In genomic region chr17:20300399-20301037, GRCh38 we compare ENCODE assay signal across 11 cellular contexts.
DNase-seq lines count a peak whose midpoint lies in the region; ATAC-seq and TF ChIP-seq lines count a peak whose summit lies in the region.
"Had no signal": no experiment of that assay in that cellular context is flagged by ENCODE, and none has a peak within 500 bp of the region (broad histone marks: within the 10 kb centered on the region; RNA-seq: fewer than 3 reads in every experiment).

No MANE protein-coding gene starts in this region.

- no peak for TF ChIP-seq CTCF in choroid plexus epithelial cell (conservative IDR thresholded peaks at IDR 0.05; ENCODE audit: low read depth, low read length)
- TF ChIP-seq CTCF in tibial nerve (IDR thresholded peaks at IDR 0.05) = no peak
- TF ChIP-seq CTCF in thyroid gland (IDR thresholded peaks at IDR 0.05) = no peak

- H3K4me3 ChIP-seq in choroid plexus epithelial cell (ENCODE audit: low read depth, low read length) (no peak overlapping the region), tibial nerve (no peak overlapping the region), thyroid gland (replicated peaks in 1 of 3) (no peak overlapping the region)

- H3K27me3 ChIP-seq in tibial nerve (no peaks in the 10 kb centered on the region), thyroid gland (no peaks in the 10 kb centered on the region)

- no peak for ATAC-seq in HG02623 (IDR thresholded peaks at IDR 0.05; ENCODE audit: unreplicated experiment)
- no peak for ATAC-seq in HG03039 (IDR thresholded peaks at IDR 0.05; ENCODE audit: unreplicated experiment)
- ATAC-seq: Panc1 had no signal

- H3K4me1 ChIP-seq in tibial nerve = peaks cover 0 to 8% (median 0%) of the 10 kb centered on the region in 4 donors
- H3K4me1 ChIP-seq in thyroid gland = no peaks in the 10 kb centered on the region

- DNase-seq in HK-2 (ENCODE audit: unreplicated experiment) (peak; percentile 25), choroid plexus epithelial cell (ENCODE audit: low read depth) (peak; percentile 55), mucosa of gallbladder (ENCODE audit: low spot score) (peak; percentile 33), tibial nerve (ENCODE audit: low spot score in 2 of 2) (no peak), thyroid gland (no peak)
- DNase-seq: immature natural killer cell, right cardiac atrium had no signal

- peak overlapping the region in 3 of 4 donors; percentile 6 to 65 (median 56) for H3K27ac ChIP-seq in tibial nerve
- H3K27ac ChIP-seq in thyroid gland = no peak overlapping the region
- H3K27ac ChIP-seq: VCaP had no signal

- TF ChIP-seq POLR2A in tibial nerve (IDR thresholded peaks at IDR 0.05) (no peak), thyroid gland (IDR thresholded peaks at IDR 0.05) (no peak)

- H3K36me3 ChIP-seq in tibial nerve (peaks cover 0 to 27% (median 0%) of the 10 kb centered on the region in 3 donors), thyroid gland (no peaks in the 10 kb centered on the region)

- no peak for TF ChIP-seq EP300 in tibial nerve (IDR thresholded peaks at IDR 0.05)

- WGBS in tibial nerve, 2 donors = 54 to 67% methylated on average over 9 of the region's 10 CpGs
- 85 to 96% methylated on average over 10 of the region's 10 CpGs for WGBS in thyroid gland, 2 donors

- no peaks in the 10 kb centered on the region for H3K9me3 ChIP-seq in tibial nerve
- H3K9me3 ChIP-seq in thyroid gland = no peaks in the 10 kb centered on the region

- intact Hi-C loops in thyroid gland (cut with DNase I) = no loop called here

Comparison
In these comparisons a context has a peak if more than half of its experiments do, and no peak if none do; other contexts are left out.
1. DNase-seq: peak in HK-2 (single experiment), choroid plexus epithelial cell (single experiment) and mucosa of gallbladder (single experiment); none in tibial nerve (0 of 2) and thyroid gland (0 of 2).
2. H3K27ac ChIP-seq: peak in tibial nerve (3 of 4); none in thyroid gland (0 of 3).